8 cellular contexts compared by ENCODE assay signal in genomic region chr22:39117585-39118191, GRCh38. TPM values are rescaled to one million over a fixed set of nuclear protein-coding genes. Genes with fewer than 3 reads are reported as not detected.
DNase-seq lines count a peak whose midpoint lies in the region; ATAC-seq and TF ChIP-seq lines count a peak whose summit lies in the region.

No MANE protein-coding gene starts in this region.

- H3K9me3 ChIP-seq in Karpas-422 (ENCODE audit: low read length): no peaks in the 10 kb centered on the region

- H3K9ac ChIP-seq in Karpas-422 (ENCODE audit: low read length): no peak overlapping the region

- H3K9me2 ChIP-seq in Karpas-422 (replicated peaks; ENCODE audit: insufficient read depth, low read length): no peaks in the 10 kb centered on the region

- H3K4me1 Mint-ChIP-seq in MCF 10A (ENCODE audit: insufficient read depth, unreplicated experiment): no peaks in the 10 kb centered on the region
- H3K4me1 Mint-ChIP-seq in stimulated activated memory B cell treated with anti-CD40 and anti-IgM and Interleukin-4, amounts not matched to agents 10 μg/mL and 1 μg/mL and 100 μg/mL, for 72 hours: peaks cover 56% of the 10 kb centered on the region

- no TSS peak for BruUV-seq in MCF 10A (replicated peaks; lab: Mats Ljungman, UMichigan)

- H3K27ac Mint-ChIP-seq in MCF 10A (ENCODE audit: low read depth, unreplicated experiment): no peak overlapping the region
- peak overlapping the region; percentile 78 for H3K27ac Mint-ChIP-seq in stimulated activated memory B cell treated with anti-CD40 and anti-IgM and Interleukin-4, amounts not matched to agents 10 μg/mL and 1 μg/mL and 100 μg/mL, for 72 hours

- no peaks in the 10 kb centered on the region for H3K79me2 ChIP-seq in Karpas-422 (ENCODE audit: low read length)

- H2AFZ ChIP-seq in Karpas-422 (ENCODE audit: low read length): no peak overlapping the region

- peaks cover 15% of the 10 kb centered on the region for H3K4me1 ChIP-seq in Karpas-422 (ENCODE audit: low read length)

- no peak overlapping the region for H3K4me3 Mint-ChIP-seq in MCF 10A (ENCODE audit: unreplicated experiment)
- peak overlapping the region; percentile 40 for H3K4me3 Mint-ChIP-seq in stimulated activated memory B cell treated with anti-CD40 and anti-IgM and Interleukin-4, amounts not matched to agents 10 μg/mL and 1 μg/mL and 100 μg/mL, for 72 hours

- H3K36me3 Mint-ChIP-seq in MCF 10A (ENCODE audit: insufficient read depth, unreplicated experiment): no peaks in the 10 kb centered on the region
- H3K36me3 Mint-ChIP-seq in stimulated activated memory B cell treated with anti-CD40 and anti-IgM and Interleukin-4, amounts not matched to agents 10 μg/mL and 1 μg/mL and 100 μg/mL, for 72 hours: no peaks in the 10 kb centered on the region

- no peaks in the 10 kb centered on the region for H4K20me1 ChIP-seq in Karpas-422 (ENCODE audit: insufficient read depth, low read depth, low read length)

- no peaks in the 10 kb centered on the region for H3K27me3 ChIP-seq in Karpas-422 (ENCODE audit: low read length)

- intact Hi-C loops in MCF 10A (cut with micrococcal nuclease): no loop called here

- H3K27ac ChIP-seq in Karpas-422 (ENCODE audit: low read length) (no peak overlapping the region), VCaP (no peak overlapping the region)

- no peak overlapping the region for H3K4me2 ChIP-seq in Karpas-422 (ENCODE audit: low read depth, low read length, poor library complexity, severe bottlenecking)

- peak; percentile 36 for DNase-seq in SIG-M5 treated with dmso at 0.1 percent for 504 hours (lab: John Stamatoyannopoulos, UW; ENCODE audit: unreplicated experiment)
- DNase-seq in SIG-M5 (lab: John Stamatoyannopoulos, UW): no peak
- DNase-seq in Karpas-422: peak; percentile 82
- peak; percentile 71 for DNase-seq in MCF 10A (ENCODE audit: unreplicated experiment)
- peak; percentile 30 for DNase-seq in medulla oblongata (ENCODE audit: extremely low spot score)

- no peak overlapping the region for H3K4me3 ChIP-seq in Karpas-422 (ENCODE audit: low read length)

- peak; percentile 57 for TF ChIP-seq CTCF in VCaP (conservative IDR thresholded peaks at IDR 0.05)
- TF ChIP-seq CTCF in MCF 10A (IDR thresholded peaks at IDR 0.05; ENCODE audit: unreplicated experiment): peak; percentile 41

- no peaks in the 10 kb centered on the region for H3K36me3 ChIP-seq in Karpas-422 (ENCODE audit: insufficient read depth, low read length)

- POLR2A ChIA-PET in MCF 10A (lab: Yijun Ruan, JAX): interaction anchor here (1.6 kb wide), 1 partner anchor 246 kb away, joined by 5 read pairs; the partner anchor contains the start of gene CBX6

- CTCF ChIA-PET in MCF 10A (lab: Yijun Ruan, JAX): interaction anchor here (0.7 to 2.3 kb wide), 6 partner anchors 104 to 361 kb away, joined by 3 to 16 read pairs (median 4); no protein-coding TSS in a partner anchor

- H3K27me3 Mint-ChIP-seq in MCF 10A (ENCODE audit: insufficient read depth, unreplicated experiment): no peaks in the 10 kb centered on the region
- H3K27me3 Mint-ChIP-seq in stimulated activated memory B cell treated with anti-CD40 and anti-IgM and Interleukin-4, amounts not matched to agents 10 μg/mL and 1 μg/mL and 100 μg/mL, for 72 hours: no peaks in the 10 kb centered on the region

- H3K9me3 Mint-ChIP-seq in MCF 10A (ENCODE audit: unreplicated experiment): no peaks in the 10 kb centered on the region
- H3K9me3 Mint-ChIP-seq in stimulated activated memory B cell treated with anti-CD40 and anti-IgM and Interleukin-4, amounts not matched to agents 10 μg/mL and 1 μg/mL and 100 μg/mL, for 72 hours: no peaks in the 10 kb centered on the region

- peak; percentile 73 for ATAC-seq in stimulated activated memory B cell treated with anti-CD40 and anti-IgM and Interleukin-4, amounts not matched to agents 10 μg/mL and 1 μg/mL and 100 μg/mL, for 72 hours
- ATAC-seq in GM19397 (IDR thresholded peaks at IDR 0.05; ENCODE audit: unreplicated experiment): no peak

RNA-seq across cellular contexts. Expression of gene APOBEC3H, which starts 20.6 kb away (rescaled TPM):
- not detected in 2 replicates for total RNA-seq in Karpas-422 (2014; rRNA removed; shearing (Covaris generic); ENCODE audit: low replicate concordance)
- total RNA-seq in MCF 10A (2022): 0.86 and 1.2 TPM in 2 replicates

RNA-seq across cellular contexts. Expression of gene CBX7, which starts 34.8 kb away (rescaled TPM):
- total RNA-seq in Karpas-422 (2014; rRNA removed; shearing (Covaris generic); ENCODE audit: low replicate concordance): 1.7 and 3.5 TPM in 2 replicates
- 5.3 and 6.2 TPM in 2 replicates for total RNA-seq in MCF 10A (2022)

RNA-seq across cellular contexts. Expression of gene APOBEC3G, which starts 40.6 kb away (rescaled TPM):
- total RNA-seq in Karpas-422 (2014; rRNA removed; shearing (Covaris generic); ENCODE audit: low replicate concordance): 6.0 and 6.5 TPM in 2 replicates
- total RNA-seq in MCF 10A (2022): 0.49 and 0.54 TPM in 2 replicates
